8 cellular contexts compared by ENCODE assay signal in the genomic region with DNA sequence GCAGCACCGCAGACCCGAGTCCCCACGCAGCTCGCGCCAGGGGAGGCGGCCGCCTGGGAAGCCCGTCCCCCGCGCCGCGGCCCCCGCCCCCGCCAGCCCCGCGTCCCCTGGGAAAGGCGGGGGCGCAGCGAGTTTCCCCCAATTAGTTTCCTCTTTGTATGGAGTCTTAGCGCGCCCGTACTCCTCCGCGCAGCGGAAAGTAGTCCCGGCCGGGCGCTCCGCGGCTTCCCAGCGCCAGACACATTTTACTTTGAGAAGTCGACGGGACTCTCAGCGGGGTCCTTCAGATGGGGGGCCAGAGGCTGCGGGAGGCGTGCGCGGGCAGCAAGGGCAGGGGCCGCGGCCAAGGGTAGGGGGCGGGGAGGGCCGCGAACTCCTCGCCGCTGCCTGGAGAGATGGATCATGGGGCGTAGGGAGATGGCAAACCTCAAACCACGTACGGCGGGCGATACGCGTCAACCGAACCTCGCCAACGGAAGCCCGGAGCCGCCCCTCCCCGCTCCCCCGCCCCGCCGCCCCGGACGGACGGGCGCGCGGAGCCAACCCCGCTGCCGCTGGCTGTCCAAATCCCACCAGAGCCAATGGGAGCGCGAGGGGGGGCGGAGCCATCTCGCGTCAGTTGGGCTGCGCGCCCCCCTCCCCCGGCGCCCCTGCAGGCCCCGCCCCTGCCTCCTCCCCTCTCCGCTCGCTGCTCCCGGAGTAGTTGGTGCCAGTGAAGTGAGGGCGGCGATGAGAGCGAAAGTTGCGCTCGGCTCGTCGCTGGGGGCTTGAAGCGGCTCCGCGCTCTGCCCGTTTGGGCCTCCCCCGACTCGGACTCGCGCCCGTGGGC. TPM values are rescaled to one million over a fixed set of nuclear protein-coding genes. Genes with fewer than 3 reads are reported as not detected.
DNase-seq lines count a peak whose midpoint lies in the region; ATAC-seq and TF ChIP-seq lines count a peak whose summit lies in the region.

A gene (plus strand): TSS at position 706 of the 829 bp plus-strand sequence. CDS start 238 bp downstream, outside the sequence.

- peak; percentile 77 for ATAC-seq in HG02870 (IDR thresholded peaks at IDR 0.05; ENCODE audit: unreplicated experiment)
- peak; percentile 87 to 90 (median 88) for ATAC-seq in T-cell (replicated peaks in 1 of 4)

- peak within 1 kb of the TSS; percentile 86 for H2BK12ac ChIP-seq in trophoblast cell (ENCODE audit: low read length)

- H2AK5ac ChIP-seq in trophoblast cell (ENCODE audit: low read length) = peak within 1 kb of the TSS; percentile 96

- POLR2A ChIA-PET in T-cell (lab: Charles Lee) = no interaction called here

- peak within 1 kb of the TSS; percentile 98 for H3K4me3 ChIP-seq in trophoblast cell (ENCODE audit: low read depth, low read length)
- H3K4me3 ChIP-seq in tibial nerve = peak within 1 kb of the TSS; percentile 55 to 98 (median 90)

- CTCF ChIA-PET in T-cell (lab: Charles Lee) = interaction anchor here (0.6 to 1.0 kb wide), 3 partner anchors 102 to 870 kb away, joined by 3 to 4 read pairs (median 3); no protein-coding TSS in a partner anchor

- peak within 1 kb of the TSS; percentile 97 for H4K8ac ChIP-seq in trophoblast cell (ENCODE audit: low read depth, low read length)

- peaks cover 3 to 12% of the 10 kb centered on the region in 2 experiments for H3K36me3 ChIP-seq in trophoblast cell (ENCODE audit: control insufficient read depth in 1 of 2, insufficient read depth in 2 of 2, low read length in 2 of 2)
- H3K36me3 ChIP-seq in tibial nerve = no peaks in the 10 kb centered on the region

- peak within 1 kb of the TSS; percentile 99 for H4K12ac ChIP-seq in trophoblast cell (ENCODE audit: low read depth, low read length)

- peak within 1 kb of the TSS; percentile 75 for H3K4me2 ChIP-seq in trophoblast cell (ENCODE audit: low read length)

- peak within 1 kb of the TSS; percentile 81 to 92 (median 87) for H3K4me3 Mint-ChIP-seq in T-cell

- no peaks in the 10 kb centered on the region for H3K27me3 Mint-ChIP-seq in T-cell

- H3K4me1 ChIP-seq in trophoblast cell (ENCODE audit: control insufficient read depth in 1 of 2, insufficient read depth in 2 of 2, low read length in 2 of 2) (peaks cover 15 to 20% of the 10 kb centered on the region in 2 experiments), tibial nerve (peaks cover 0 to 35% (median 8%) of the 10 kb centered on the region in 4 donors)

- no peaks in the 10 kb centered on the region for H3K9me3 Mint-ChIP-seq in T-cell

- in situ Hi-C loops in GM13977 (cut with MboI; ENCODE audit: low pct_unique_long_range_greater_than_20kb, low sequenced_read_pairs, unreplicated experiment) = no loop called here

- TF ChIP-seq CTCF in GM13977 (IDR thresholded peaks at IDR 0.05; ENCODE audit: extremely low read depth, insufficient read depth, missing control alignments) (no peak), tibial nerve (IDR thresholded peaks at IDR 0.05) (peak in 1 of 5 experiments; percentile 7)

- peak within 1 kb of the TSS; percentile 83 for H2AFZ ChIP-seq in trophoblast cell (ENCODE audit: insufficient read depth, low read length, poor library complexity)

- peak within 1 kb of the TSS; percentile 95 for H3K9ac ChIP-seq in trophoblast cell (ENCODE audit: low read length)

- H3K36me3 Mint-ChIP-seq in T-cell = no peaks in the 10 kb centered on the region

- H3K27ac ChIP-seq in adipose tissue (ENCODE audit: low read depth, low read length) (peak within 1 kb of the TSS; percentile 98), trophoblast cell (ENCODE audit: low read depth, low read length) (peak within 1 kb of the TSS; percentile 100), tibial nerve (peak within 1 kb of the TSS; percentile 96 to 99 (median 98))

- peak within 1 kb of the TSS; percentile 100 for H2BK5ac ChIP-seq in trophoblast cell (ENCODE audit: low read depth, low read length, poor library complexity)

- peak within 1 kb of the TSS; percentile 98 for H3K4ac ChIP-seq in trophoblast cell (ENCODE audit: low read depth, low read length)

- peak within 1 kb of the TSS; percentile 89 to 92 for H3K27ac Mint-ChIP-seq in T-cell

- 0 to 1% (median 0%) methylated on average over 61 to 98 of the region's 98 CpGs for WGBS in adipose tissue, 3 donors
- no CpG with 5 or more reads among the region's 98 CpGs for WGBS in trophoblast cell (ENCODE audit: extremely low coverage, insufficient coverage, insufficient read length)
- 0 to 1% methylated on average over 2 to 24 of the region's 98 CpGs for WGBS in tibial nerve, 2 donors

- peak within 1 kb of the TSS; percentile 99 for H3K14ac ChIP-seq in trophoblast cell (ENCODE audit: low read length)

- peak within 1 kb of the TSS; percentile 98 for H2BK120ac ChIP-seq in trophoblast cell (ENCODE audit: insufficient read depth, low read length, poor library complexity)

- TF ChIP-seq EP300 in tibial nerve (IDR thresholded peaks at IDR 0.05) = peak in 1 of 2 donors; percentile 93

- no peaks in the 10 kb centered on the region for H3K9me3 ChIP-seq in trophoblast cell (ENCODE audit: insufficient read depth, low read depth, low read length)
- no peaks in the 10 kb centered on the region for H3K9me3 ChIP-seq in tibial nerve

- peak; percentile 42 to 74 for TF ChIP-seq POLR2A in tibial nerve (IDR thresholded peaks at IDR 0.05)

- H3K23ac ChIP-seq in trophoblast cell (ENCODE audit: low read length) = no peak within 1 kb of the TSS

- peak within 1 kb of the TSS; percentile 100 for H4K91ac ChIP-seq in trophoblast cell (ENCODE audit: low read depth, low read length)

- H3K79me2 ChIP-seq in trophoblast cell (ENCODE audit: control insufficient read depth, insufficient read depth, low read length, poor library complexity) = peaks cover 32% of the 10 kb centered on the region

- H3K79me1 ChIP-seq in trophoblast cell (ENCODE audit: low read length) = peaks cover 37% of the 10 kb centered on the region

- intact Hi-C loops in cardiac septum (cut with DNase I) = loop anchor here (5.0 kb wide), 1 partner anchor 70 kb away; no protein-coding TSS in a partner anchor

- peak within 1 kb of the TSS; percentile 99 for H3K18ac ChIP-seq in trophoblast cell (ENCODE audit: low read length)

- no peaks in the 10 kb centered on the region for H3K27me3 ChIP-seq in trophoblast cell (ENCODE audit: insufficient read depth, low read length)
- no peaks in the 10 kb centered on the region for H3K27me3 ChIP-seq in tibial nerve

- H3K4me1 Mint-ChIP-seq in T-cell = peaks cover 20 to 25% (median 24%) of the 10 kb centered on the region in 3 donors

- DNase-seq in GM13977 (ENCODE audit: low spot score) (peak; percentile 99), NCI-H146 (lab: John Stamatoyannopoulos, UW) (peak; percentile 94), T-cell (peak; percentile 95 to 99 (median 98)), cardiac septum (ENCODE audit: low spot score) (peak; percentile 99), trophoblast cell (peak; percentile 96 to 97), tibial nerve (ENCODE audit: low spot score in 2 of 2) (peak; percentile 95 to 97)

RNA-seq across cellular contexts. Expression of the gene that starts here (rescaled TPM):
- total RNA-seq in T-cell = 10 to 100 TPM; 17.7 to 25.0 (median 18.7) TPM
- 1 to 10 TPM; 3.6 to 8.8 (median 7.4) TPM for polyA plus RNA-seq in adipose tissue
- total RNA-seq in cardiac septum = 12.5 TPM
- polyA plus RNA-seq in trophoblast cell (2013) = 39.7 and 41.7 TPM in 2 replicates
- 10 to 100 TPM in 2 of 4 donors, 1 to 10 TPM in 2; 6.3 to 12.8 (median 10.0) TPM for total RNA-seq in tibial nerve

Comparison
In these comparisons a context has a peak if more than half of its experiments do, and no peak if none do; other contexts are left out.
1. Peak in every context shown above with its lines: DNase-seq, ATAC-seq, H3K4me3 ChIP-seq and H3K27ac ChIP-seq.